In the genomic region with DNA sequence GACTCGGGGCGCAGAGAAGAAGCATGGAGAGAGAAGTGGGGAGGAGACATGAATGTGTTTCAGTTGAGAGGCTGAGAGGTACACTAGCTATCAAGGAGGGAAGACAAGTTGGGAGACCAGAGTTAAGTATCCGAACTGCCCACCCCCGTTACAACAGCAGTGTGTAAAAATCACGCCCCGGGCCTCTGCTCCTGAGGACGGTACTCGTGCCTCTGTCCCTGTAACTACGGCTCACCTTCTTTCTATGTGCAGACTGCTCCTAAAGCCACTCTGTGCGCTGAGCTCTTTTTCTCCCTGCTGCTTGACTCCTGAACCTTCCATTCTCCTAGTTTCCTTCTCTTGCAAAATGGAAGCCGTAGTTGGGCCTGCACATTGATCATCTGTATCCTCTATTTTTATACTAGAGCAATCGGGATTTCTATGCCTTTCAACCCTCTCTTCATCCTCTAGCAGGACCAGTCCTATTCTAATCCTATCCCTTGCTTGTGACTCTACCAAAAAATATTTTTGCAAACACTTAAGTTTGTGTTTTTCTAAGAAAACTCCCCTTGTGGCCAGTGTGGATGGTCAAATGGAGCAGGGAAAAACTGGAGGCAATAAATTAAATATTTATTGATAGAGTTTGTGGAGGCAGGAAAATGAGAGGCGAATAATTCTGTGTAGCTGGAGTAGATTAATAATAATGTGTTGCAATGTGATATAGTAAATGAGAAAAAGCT, we compare ENCODE assay signal across 8 cellular contexts. TPM values are rescaled to one million over a fixed set of nuclear protein-coding genes. Genes with fewer than 3 reads are reported as not detected.
DNase-seq lines count a peak whose midpoint lies in the region; ATAC-seq and TF ChIP-seq lines count a peak whose summit lies in the region.

No MANE protein-coding gene starts in this region.

- in situ Hi-C loops in Caki2 (cut with HindIII; ENCODE audit: low pct_unique_long_range_greater_than_20kb, low sequenced_read_pairs) = no loop called here

- DNase-seq in Caki2 (ENCODE audit: low read depth) (peak; percentile 31), activated B cell treated with CpG ODN at 0.5 μM for 24 hours (no peak), glutamatergic neuron (no peak), omental fat pad (ENCODE audit: low spot score) (no peak), ureter (ENCODE audit: low spot score) (no peak)
- no peak for DNase-seq in activated CD4-positive, CD25-positive, alpha-beta regulatory T cell (lab: John Stamatoyannopoulos, UW)

- H3K27ac Mint-ChIP-seq in activated B cell treated with CpG ODN at 0.5 μM for 24 hours (peak overlapping the region; percentile 88), glutamatergic neuron (ENCODE audit: unreplicated experiment) (peak overlapping the region; percentile 19)

- H3K4me1 Mint-ChIP-seq in activated B cell treated with CpG ODN at 0.5 μM for 24 hours (peaks cover 65% of the 10 kb centered on the region), glutamatergic neuron (ENCODE audit: low read depth, unreplicated experiment) (peaks cover 9% of the 10 kb centered on the region)

- CTCF ChIA-PET in activated B cell treated with CpG ODN at 0.5 μM for 24 hours (lab: Charles Lee) = interaction anchor here (0.7 kb wide), 1 partner anchor 196 kb away, joined by 3 read pairs; no protein-coding TSS in a partner anchor

- peak overlapping the region; percentile 94 for H3K9ac ChIP-seq in skeletal muscle satellite cell (ENCODE audit: low read depth, low read length)

- H3K4me3 Mint-ChIP-seq in activated B cell treated with CpG ODN at 0.5 μM for 24 hours (peak overlapping the region; percentile 91), glutamatergic neuron (ENCODE audit: unreplicated experiment) (peak overlapping the region; percentile 92)

- no peak for TF ChIP-seq CTCF in activated B cell treated with CpG ODN at 0.5 μM for 24 hours (IDR thresholded peaks at IDR 0.05)
- peak; percentile 43 for TF ChIP-seq CTCF in glutamatergic neuron (IDR thresholded peaks at IDR 0.05; ENCODE audit: partially characterized antibody, unreplicated experiment)
- TF ChIP-seq CTCF in omental fat pad (IDR thresholded peaks at IDR 0.05) = no peak

- POLR2A ChIA-PET in activated B cell treated with CpG ODN at 0.5 μM for 24 hours (lab: Charles Lee) = interaction anchor here (0.5 to 4.0 kb wide), 7 partner anchors 148 to 517 kb away, joined by 3 to 84 read pairs (median 8); partner anchors contain the start of gene MTIF3

- H3K27me3 Mint-ChIP-seq in activated B cell treated with CpG ODN at 0.5 μM for 24 hours = no peaks in the 10 kb centered on the region
- peaks cover 5% of the 10 kb centered on the region for H3K27me3 Mint-ChIP-seq in glutamatergic neuron (ENCODE audit: unreplicated experiment)

- H3K9me3 ChIP-seq in skeletal muscle satellite cell (replicated peaks; ENCODE audit: low read length) = no peaks in the 10 kb centered on the region

- intact Hi-C loops in activated B cell treated with CpG ODN at 0.5 μM for 24 hours (cut with micrococcal nuclease) = loop anchor here (5.0 kb wide), 2 partner anchors 835 to 1035 kb away; partner anchors contain the start of gene POMP

- peaks cover 18% of the 10 kb centered on the region for H3K36me3 ChIP-seq in skeletal muscle satellite cell (ENCODE audit: insufficient read depth, low read length)

- H3K36me3 Mint-ChIP-seq in activated B cell treated with CpG ODN at 0.5 μM for 24 hours (ENCODE audit: low read depth) = peaks cover 43% of the 10 kb centered on the region
- no peaks in the 10 kb centered on the region for H3K36me3 Mint-ChIP-seq in glutamatergic neuron (ENCODE audit: unreplicated experiment)

- peak; percentile 1 for ATAC-seq in HG02642 (IDR thresholded peaks at IDR 0.05; ENCODE audit: poor library complexity, unreplicated experiment)
- no peak for ATAC-seq in activated B cell treated with CpG ODN at 0.5 μM for 24 hours (ENCODE audit: low read depth)
- ATAC-seq in omental fat pad (ENCODE audit: low FRiP score) = no peak

- peaks cover 22% of the 10 kb centered on the region for H3K4me1 ChIP-seq in skeletal muscle satellite cell (ENCODE audit: control insufficient read depth, insufficient read depth, low read length)

- peak overlapping the region; percentile 98 for H3K4me2 ChIP-seq in skeletal muscle satellite cell (ENCODE audit: low read length)

- peak overlapping the region; percentile 97 for H3K4me3 ChIP-seq in skeletal muscle satellite cell (ENCODE audit: low read length)

- no peaks in the 10 kb centered on the region for H3K9me3 Mint-ChIP-seq in activated B cell treated with CpG ODN at 0.5 μM for 24 hours
- H3K9me3 Mint-ChIP-seq in glutamatergic neuron (ENCODE audit: unreplicated experiment) = peaks cover 6% of the 10 kb centered on the region

- no peaks in the 10 kb centered on the region for H3K27me3 ChIP-seq in skeletal muscle satellite cell (ENCODE audit: control insufficient read depth, insufficient read depth, low read length)

RNA-seq across cellular contexts. Expression of gene POLR1D, which starts 0.6 kb away (rescaled TPM):
- 81.3 and 94.2 TPM in 2 replicates for total RNA-seq in Caki2 (2014; rRNA removed; shearing (Covaris generic); ENCODE audit: low replicate concordance)
- total RNA-seq in activated B cell treated with CpG ODN at 0.5 μM for 24 hours (114 and 121 TPM in 2 replicates), glutamatergic neuron (ENCODE audit: unreplicated experiment) (85.1 TPM), omental fat pad (100 to 1,000 TPM in 1 of 4 donors, 10 to 100 TPM in 3; 69.0 to 110 (median 75.5) TPM), ureter (120 TPM)
- total RNA-seq in skeletal muscle satellite cell (2012; rRNA removed) = 90.0 and 90.9 TPM in 2 replicates

RNA-seq across cellular contexts. Expression of gene LNX2, which starts 1.9 kb away (rescaled TPM):
- 1.9 and 4.1 TPM in 2 replicates for total RNA-seq in Caki2 (2014; rRNA removed; shearing (Covaris generic); ENCODE audit: low replicate concordance)
- total RNA-seq in activated B cell treated with CpG ODN at 0.5 μM for 24 hours = 6.1 and 7.1 TPM in 2 replicates
- total RNA-seq in glutamatergic neuron (ENCODE audit: unreplicated experiment) = 3.2 TPM
- 3.3 and 3.5 TPM in 2 replicates for total RNA-seq in skeletal muscle satellite cell (2012; rRNA removed)
- 1 to 10 TPM; 5.0 to 6.6 (median 5.7) TPM for total RNA-seq in omental fat pad
- total RNA-seq in ureter = 15.0 TPM
